10 cellular contexts compared by ENCODE assay signal in genomic region chr9:90300901-90301688, GRCh38.
DNase-seq lines count a peak whose midpoint lies in the region; ATAC-seq lines count a peak whose summit lies in the region.
"Had no signal": no experiment of that assay in that cellular context is flagged by ENCODE, and none has a peak within 500 bp of the region (broad histone marks: within the 10 kb centered on the region; RNA-seq: fewer than 3 reads in every experiment).

No MANE protein-coding gene starts in this region.

- H3K27ac ChIP-seq in ACC112 (ENCODE audit: low read depth, low read length), result peak overlapping the region; percentile 73
- H3K27ac ChIP-seq: esophagus muscularis mucosa had no signal

- H3K79me2 ChIP-seq in ACC112 (ENCODE audit: control insufficient read depth, insufficient read depth, low read length, unreplicated experiment), result no peaks in the 10 kb centered on the region

- ATAC-seq in GM19351 (IDR thresholded peaks at IDR 0.05; ENCODE audit: unreplicated experiment), result no peak
- ATAC-seq in HG02798 (IDR thresholded peaks at IDR 0.05; ENCODE audit: poor library complexity, unreplicated experiment), result no peak

- no peaks in the 10 kb centered on the region for H3K36me3 ChIP-seq in ACC112 (ENCODE audit: insufficient read depth, low read length)
- H3K36me3 ChIP-seq: esophagus muscularis mucosa had no signal

- H3K4me3 ChIP-seq in ACC112 (ENCODE audit: low read depth, low read length), result no peak overlapping the region; the same call in 1 of the 2 replicates
- H3K4me3 ChIP-seq: esophagus muscularis mucosa had no signal

- H2AFZ ChIP-seq in ACC112 (ENCODE audit: low read length, unreplicated experiment), result no peak overlapping the region

- H3K27me3 ChIP-seq in ACC112 (ENCODE audit: insufficient read depth, low read length), result no peaks in the 10 kb centered on the region

- H3K4me1 ChIP-seq in ACC112 (ENCODE audit: control insufficient read depth, insufficient read depth, low read length, unreplicated experiment), result no peaks in the 10 kb centered on the region

- peak; percentile 81 for DNase-seq in HS-5 (ENCODE audit: low read depth)
- DNase-seq in amniotic epithelial cell (ENCODE audit: low read depth), result peak; percentile 88
- DNase-seq in iris pigment epithelial cell (ENCODE audit: low read depth), result peak; percentile 79
- no peak for DNase-seq in OCI-M1 (lab: John Stamatoyannopoulos, UW)
- no peak for DNase-seq in NCI-H526 treated with DMSO at 0.1 percent for 48 hours (lab: John Stamatoyannopoulos, UW)
- DNase-seq: activated B cell treated with CpG ODN at 0.5 μM for 24 hours had no signal

Comparison
In these comparisons a context has a peak if more than half of its experiments do, and no peak if none do; other contexts are left out.
1. DNase-seq: peak in HS-5 (single experiment), amniotic epithelial cell (single experiment) and iris pigment epithelial cell (single experiment); none in OCI-M1 (single experiment) and NCI-H526 treated with DMSO at 0.1 percent for 48 hours (single experiment).